Comparison of ENCODE assay signal across 1 cellular context in the genomic region with DNA sequence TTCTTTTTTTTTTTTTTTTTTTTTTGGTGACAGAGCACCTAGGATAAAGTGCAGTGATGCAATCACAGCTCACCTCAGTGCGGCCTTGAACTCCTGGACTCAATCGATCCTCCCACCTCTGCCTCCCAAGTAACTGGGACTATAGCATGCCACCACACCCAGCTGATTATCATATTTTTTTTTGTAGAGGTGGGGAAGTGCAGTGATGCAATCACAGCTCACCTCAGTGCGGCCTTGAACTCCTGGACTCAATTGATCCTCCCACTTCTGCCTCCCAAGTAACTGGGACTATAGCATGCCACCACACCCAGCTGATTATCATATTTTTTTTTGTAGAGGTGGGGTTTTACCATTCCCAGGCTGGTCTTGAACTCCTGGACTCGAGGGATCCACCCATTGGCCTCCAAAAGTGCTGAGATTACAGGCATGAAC.
TF ChIP-seq lines count a peak whose summit lies in the region.
"Not testable (repeated sequence)": the region's sequence is repeated elsewhere in the genome, so short reads cannot be mapped to it uniquely, and the experiment has no call there.

No MANE protein-coding gene starts in this region.

TF ChIP-seq in HepG2, 621 proteins besides CTCF, POLR2A, EP300 and RAD21 (continued from another document and continues in another):
- TF ChIP-seq ZNF772 (CRISPR knock-in tag; IDR thresholded peaks at IDR 0.05) (0 out of 2 replicates have a peak, but pooled peaks have one; percentile 35), KLF12 (CRISPR knock-in tag; IDR thresholded peaks at IDR 0.05; ENCODE audit: borderline replicate concordance) (peak; percentile 89; the same call in 1 of the 2 replicates), TFAP4 (IDR thresholded peaks at IDR 0.05; ENCODE audit: borderline replicate concordance, low read depth) (peak; percentile 93), HOXA5 (CRISPR knock-in tag; IDR thresholded peaks at IDR 0.05) (0 out of 2 replicates have a peak, but pooled peaks have one; percentile 49), MTF2 (CRISPR knock-in tag; IDR thresholded peaks at IDR 0.05; ENCODE audit: borderline replicate concordance) (0 out of 2 replicates have a peak, but pooled peaks have one; percentile 37), ZMYM2 (CRISPR knock-in tag; IDR thresholded peaks at IDR 0.05) (peak; percentile 91), ZFP90 (CRISPR knock-in tag; IDR thresholded peaks at IDR 0.05; ENCODE audit: borderline replicate concordance) (0 out of 2 replicates have a peak, but pooled peaks have one; percentile 30), NR2F1 (CRISPR knock-in tag; IDR thresholded peaks at IDR 0.05) (peak; percentile 29 to 33; a peak in 2 of 4 replicates), HNF1B (CRISPR knock-in tag; IDR thresholded peaks at IDR 0.05) (peak; percentile 53), LCORL (CRISPR knock-in tag; IDR thresholded peaks at IDR 0.05) (peak; percentile 87), ETV5 (CRISPR knock-in tag; IDR thresholded peaks at IDR 0.05; ENCODE audit: borderline replicate concordance) (peak; percentile 63; the same call in 1 of the 2 replicates), BCL6 (CRISPR knock-in tag; IDR thresholded peaks at IDR 0.05) (peak; percentile 73; the same call in 1 of the 2 replicates), ONECUT2 (CRISPR knock-in tag; IDR thresholded peaks at IDR 0.05) (peak; percentile 97), MLX (CRISPR knock-in tag; IDR thresholded peaks at IDR 0.05) (0 out of 2 replicates have a peak, but pooled peaks have one; percentile 47), CBFB (CRISPR knock-in tag; IDR thresholded peaks at IDR 0.05) (0 out of 2 replicates have a peak, but pooled peaks have one; percentile 43), STAT6 (CRISPR knock-in tag; IDR thresholded peaks at IDR 0.05; ENCODE audit: borderline replicate concordance) (peak; percentile 66), TBX2 (CRISPR knock-in tag; IDR thresholded peaks at IDR 0.05; ENCODE audit: borderline replicate concordance) (peak; percentile 94), ZNF770 (CRISPR knock-in tag; IDR thresholded peaks at IDR 0.05) (peak; percentile 82), ZNF460 (CRISPR knock-in tag; IDR thresholded peaks at IDR 0.05; ENCODE audit: borderline replicate concordance) (peak; percentile 89), REST (IDR thresholded peaks at IDR 0.05; ENCODE audit: borderline replicate concordance in 1 of 2, low read depth in 1 of 2, low read length in 2 of 2) (0 out of 4 replicates have a peak, but pooled peaks of 1 of the 2 experiments have one; percentile 10), HDAC1 (CRISPR knock-in tag; IDR thresholded peaks at IDR 0.05) (peak; percentile 74), NR2F2 (IDR thresholded peaks at IDR 0.05; ENCODE audit: borderline replicate concordance, low read depth) (peak; percentile 71), ZNF589 (CRISPR knock-in tag; conservative IDR thresholded peaks at IDR 0.05) (0 out of 2 replicates have a peak, but pooled peaks have one; percentile 35), YEATS4 (CRISPR knock-in tag; IDR thresholded peaks at IDR 0.05; ENCODE audit: borderline replicate concordance) (peak; percentile 80; the same call in 1 of the 2 replicates), ZNF451 (CRISPR knock-in tag; IDR thresholded peaks at IDR 0.05) (peak; percentile 30; the same call in 1 of the 2 replicates), ZNF644 (CRISPR knock-in tag; IDR thresholded peaks at IDR 0.05; ENCODE audit: low read depth) (0 out of 2 replicates have a peak, but pooled peaks have one; percentile 32), HNF4G (IDR thresholded peaks at IDR 0.05; ENCODE audit: borderline replicate concordance, low read depth, low read length) (peak; percentile 90), HNF4G (CRISPR knock-in tag; IDR thresholded peaks at IDR 0.05; ENCODE audit: borderline replicate concordance, low read depth) (peak; percentile 90), RXRB (CRISPR knock-in tag; IDR thresholded peaks at IDR 0.05; ENCODE audit: borderline replicate concordance) (peak; percentile 92), ZNF543 (CRISPR knock-in tag; IDR thresholded peaks at IDR 0.05) (peak; percentile 53; the same call in 1 of the 2 replicates), ZNF629 (CRISPR knock-in tag; conservative IDR thresholded peaks at IDR 0.05) (peak; percentile 48; the same call in 1 of the 2 replicates)
- TF ChIP-seq LCORL (IDR thresholded peaks at IDR 0.05): not testable (repeated sequence)
- TF ChIP-seq, protein P1, sequence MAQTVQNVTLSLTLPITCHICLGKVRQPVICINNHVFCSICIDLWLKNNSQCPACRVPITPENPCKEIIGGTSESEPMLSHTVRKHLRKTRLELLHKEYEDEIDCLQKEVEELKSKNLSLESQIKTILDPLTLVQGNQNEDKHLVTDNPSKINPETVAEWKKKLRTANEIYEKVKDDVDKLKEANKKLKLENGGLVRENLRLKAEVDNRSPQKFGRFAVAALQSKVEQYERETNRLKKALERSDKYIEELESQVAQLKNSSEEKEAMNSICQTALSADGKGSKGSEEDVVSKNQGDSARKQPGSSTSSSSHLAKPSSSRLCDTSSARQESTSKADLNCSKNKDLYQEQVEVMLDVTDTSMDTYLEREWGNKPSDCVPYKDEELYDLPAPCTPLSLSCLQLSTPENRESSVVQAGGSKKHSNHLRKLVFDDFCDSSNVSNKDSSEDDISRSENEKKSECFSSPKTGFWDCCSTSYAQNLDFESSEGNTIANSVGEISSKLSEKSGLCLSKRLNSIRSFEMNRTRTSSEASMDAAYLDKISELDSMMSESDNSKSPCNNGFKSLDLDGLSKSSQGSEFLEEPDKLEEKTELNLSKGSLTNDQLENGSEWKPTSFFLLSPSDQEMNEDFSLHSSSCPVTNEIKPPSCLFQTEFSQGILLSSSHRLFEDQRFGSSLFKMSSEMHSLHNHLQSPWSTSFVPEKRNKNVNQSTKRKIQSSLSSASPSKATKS (CRISPR knock-in tag; IDR thresholded peaks at IDR 0.05): peak; percentile 81; the same call in 1 of the 2 replicates
- TF ChIP-seq, protein P2, sequence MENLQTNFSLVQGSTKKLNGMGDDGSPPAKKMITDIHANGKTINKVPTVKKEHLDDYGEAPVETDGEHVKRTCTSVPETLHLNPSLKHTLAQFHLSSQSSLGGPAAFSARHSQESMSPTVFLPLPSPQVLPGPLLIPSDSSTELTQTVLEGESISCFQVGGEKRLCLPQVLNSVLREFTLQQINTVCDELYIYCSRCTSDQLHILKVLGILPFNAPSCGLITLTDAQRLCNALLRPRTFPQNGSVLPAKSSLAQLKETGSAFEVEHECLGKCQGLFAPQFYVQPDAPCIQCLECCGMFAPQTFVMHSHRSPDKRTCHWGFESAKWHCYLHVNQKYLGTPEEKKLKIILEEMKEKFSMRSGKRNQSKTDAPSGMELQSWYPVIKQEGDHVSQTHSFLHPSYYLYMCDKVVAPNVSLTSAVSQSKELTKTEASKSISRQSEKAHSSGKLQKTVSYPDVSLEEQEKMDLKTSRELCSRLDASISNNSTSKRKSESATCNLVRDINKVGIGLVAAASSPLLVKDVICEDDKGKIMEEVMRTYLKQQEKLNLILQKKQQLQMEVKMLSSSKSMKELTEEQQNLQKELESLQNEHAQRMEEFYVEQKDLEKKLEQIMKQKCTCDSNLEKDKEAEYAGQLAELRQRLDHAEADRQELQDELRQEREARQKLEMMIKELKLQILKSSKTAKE (CRISPR knock-in tag; IDR thresholded peaks at IDR 0.05; ENCODE audit: borderline replicate concordance): peak; percentile 67; the same call in 1 of the 2 replicates
- TF ChIP-seq, protein P3, sequence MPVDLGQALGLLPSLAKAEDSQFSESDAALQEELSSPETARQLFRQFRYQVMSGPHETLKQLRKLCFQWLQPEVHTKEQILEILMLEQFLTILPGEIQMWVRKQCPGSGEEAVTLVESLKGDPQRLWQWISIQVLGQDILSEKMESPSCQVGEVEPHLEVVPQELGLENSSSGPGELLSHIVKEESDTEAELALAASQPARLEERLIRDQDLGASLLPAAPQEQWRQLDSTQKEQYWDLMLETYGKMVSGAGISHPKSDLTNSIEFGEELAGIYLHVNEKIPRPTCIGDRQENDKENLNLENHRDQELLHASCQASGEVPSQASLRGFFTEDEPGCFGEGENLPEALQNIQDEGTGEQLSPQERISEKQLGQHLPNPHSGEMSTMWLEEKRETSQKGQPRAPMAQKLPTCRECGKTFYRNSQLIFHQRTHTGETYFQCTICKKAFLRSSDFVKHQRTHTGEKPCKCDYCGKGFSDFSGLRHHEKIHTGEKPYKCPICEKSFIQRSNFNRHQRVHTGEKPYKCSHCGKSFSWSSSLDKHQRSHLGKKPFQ (CRISPR knock-in tag; IDR thresholded peaks at IDR 0.05; ENCODE audit: insufficient replicate concordance): peak; percentile 55
